In genomic region chr3:45946307-45946706, GRCh38 we compare ENCODE assay signal across 20 cellular contexts. TPM values are rescaled to one million over a fixed set of nuclear protein-coding genes. Genes with fewer than 3 reads are reported as not detected.
DNase-seq lines count a peak whose midpoint lies in the region; ATAC-seq, FAIRE-seq and TF ChIP-seq lines count a peak whose summit lies in the region.
"Had no signal": no experiment of that assay in that cellular context is flagged by ENCODE, and none has a peak within 500 bp of the region (broad histone marks: within the 10 kb centered on the region; RNA-seq: fewer than 3 reads in every experiment).

No MANE protein-coding gene starts in this region.

- no peaks in the 10 kb centered on the region for H3K9me3 ChIP-seq in OCI-LY3 (ENCODE audit: insufficient read depth, low read length)
- H3K9me3 ChIP-seq in stomach = no peaks in the 10 kb centered on the region
- no peaks in the 10 kb centered on the region for H3K9me3 ChIP-seq in kidney (ENCODE audit: control insufficient read depth in 1 of 2, low read length in 2 of 2)
- H3K9me3 ChIP-seq: SJCRH30 had no signal

- H2AFZ ChIP-seq in OCI-LY3 (ENCODE audit: low read depth, low read length) = no peak overlapping the region

- no peak for TF ChIP-seq EP300 in stomach (IDR thresholded peaks at IDR 0.05)

- H3K4me3 ChIP-seq in OCI-LY3 (ENCODE audit: low read length) = no peak overlapping the region
- H3K4me3 ChIP-seq in stomach = no peak overlapping the region
- no peak overlapping the region for H3K4me3 ChIP-seq in kidney (ENCODE audit: low read length in 2 of 2)
- H3K4me3 ChIP-seq: SJCRH30 had no signal

- H3K27ac Mint-ChIP-seq in activated naive CD8-positive, alpha-beta T cell treated with anti-CD3 and anti-CD28 coated beads, Interleukin-2, amount 10 ng/mL, durations not matched to agents 7 days and 5 days = peak overlapping the region; percentile 77
- no peak overlapping the region for H3K27ac Mint-ChIP-seq in activated naive CD8-positive, alpha-beta T cell treated with anti-CD3 and anti-CD28 coated beads for 36 hours
- H3K27ac Mint-ChIP-seq in central memory CD8-positive, alpha-beta T cell (ENCODE audit: low read depth) = peak overlapping the region; percentile 84
- H3K27ac Mint-ChIP-seq: stimulated activated memory B cell treated with anti-CD40 and anti-IgM and Interleukin-4, amounts not matched to agents 10 μg/mL and 1 μg/mL and 100 μg/mL, for 72 hours had no signal

- no peak for TF ChIP-seq POLR2A in stomach (IDR thresholded peaks at IDR 0.05)

- no peak overlapping the region for H3K27ac ChIP-seq in OCI-LY3 (ENCODE audit: low read length)
- H3K27ac ChIP-seq in stomach = peak overlapping the region in 3 of 5 donors; percentile 15 to 66 (median 61)
- H3K27ac ChIP-seq in kidney (ENCODE audit: low read depth in 2 of 2, low read length in 2 of 2) = no peak overlapping the region
- H3K27ac ChIP-seq: KMS-11, SJCRH30 had no signal

- DNase-seq in activated naive CD8-positive, alpha-beta T cell treated with anti-CD3 and anti-CD28 coated beads, Interleukin-2, amount 10 ng/mL, durations not matched to agents 7 days and 5 days = no peak
- DNase-seq in activated naive CD8-positive, alpha-beta T cell treated with anti-CD3 and anti-CD28 coated beads for 36 hours = no peak
- no peak for DNase-seq in central memory CD8-positive, alpha-beta T cell (ENCODE audit: low spot score in 2 of 2)
- no peak for DNase-seq in stomach
- no peak for DNase-seq in NCI-H2107 treated with DMSO at 0.1 percent for 48 hours (lab: John Stamatoyannopoulos, UW; ENCODE audit: unreplicated experiment)
- no peak for DNase-seq in OCI-M2 (lab: John Stamatoyannopoulos, UW; ENCODE audit: unreplicated experiment)
- DNase-seq in kidney = no peak
- DNase-seq: ACHN; activated effector memory CD4-positive, alpha-beta T cell treated with anti-CD3 and anti-CD28 coated beads, Interleukin-2, amount 50 U/mL, for 16 hours; left cardiac atrium; NCI-H1436; NCI-H446; SJCRH30 had no signal

- intact Hi-C loops in stomach (cut with DNase I; ENCODE audit: low total_unique reads) = loop anchor here (10.0 kb wide), 1 partner anchor 428 kb away; the partner anchor contains the start of gene CCR5
- intact Hi-C loops in kidney (cut with DNase I) = loop anchor here (10.0 kb wide), 1 partner anchor 428 kb away; the partner anchor contains the start of gene CCR5

- no peaks in the 10 kb centered on the region for H3K27me3 ChIP-seq in OCI-LY3 (ENCODE audit: low read depth, low read length)
- H3K27me3 ChIP-seq in stomach = no peaks in the 10 kb centered on the region
- H3K27me3 ChIP-seq: SJCRH30 had no signal

- 88 to 100% (median 88%) methylated on average over 1 of the region's 1 CpG for WGBS in stomach, 5 donors

- no peaks in the 10 kb centered on the region for H3K9me3 Mint-ChIP-seq in activated naive CD8-positive, alpha-beta T cell treated with anti-CD3 and anti-CD28 coated beads, Interleukin-2, amount 10 ng/mL, durations not matched to agents 7 days and 5 days
- H3K9me3 Mint-ChIP-seq in activated naive CD8-positive, alpha-beta T cell treated with anti-CD3 and anti-CD28 coated beads for 36 hours = no peaks in the 10 kb centered on the region
- no peaks in the 10 kb centered on the region for H3K9me3 Mint-ChIP-seq in central memory CD8-positive, alpha-beta T cell
- H3K9me3 Mint-ChIP-seq: stimulated activated memory B cell treated with anti-CD40 and anti-IgM and Interleukin-4, amounts not matched to agents 10 μg/mL and 1 μg/mL and 100 μg/mL, for 72 hours had no signal

- 0 out of 2 replicates have a peak, but pooled peaks cover 3% of the 10 kb centered on the region for H4K20me1 ChIP-seq in OCI-LY3 (ENCODE audit: insufficient read depth, low read length)

- no peaks in the 10 kb centered on the region for H3K27me3 Mint-ChIP-seq in activated naive CD8-positive, alpha-beta T cell treated with anti-CD3 and anti-CD28 coated beads, Interleukin-2, amount 10 ng/mL, durations not matched to agents 7 days and 5 days
- no peaks in the 10 kb centered on the region for H3K27me3 Mint-ChIP-seq in activated naive CD8-positive, alpha-beta T cell treated with anti-CD3 and anti-CD28 coated beads for 36 hours
- H3K27me3 Mint-ChIP-seq in central memory CD8-positive, alpha-beta T cell = no peaks in the 10 kb centered on the region
- H3K27me3 Mint-ChIP-seq: stimulated activated memory B cell treated with anti-CD40 and anti-IgM and Interleukin-4, amounts not matched to agents 10 μg/mL and 1 μg/mL and 100 μg/mL, for 72 hours had no signal

- peaks cover 63% of the 10 kb centered on the region for H3K36me3 Mint-ChIP-seq in activated naive CD8-positive, alpha-beta T cell treated with anti-CD3 and anti-CD28 coated beads, Interleukin-2, amount 10 ng/mL, durations not matched to agents 7 days and 5 days
- peaks cover 59% of the 10 kb centered on the region for H3K36me3 Mint-ChIP-seq in activated naive CD8-positive, alpha-beta T cell treated with anti-CD3 and anti-CD28 coated beads for 36 hours
- peaks cover 23% of the 10 kb centered on the region for H3K36me3 Mint-ChIP-seq in central memory CD8-positive, alpha-beta T cell (ENCODE audit: insufficient read depth)

- H3K4me1 ChIP-seq in OCI-LY3 (ENCODE audit: low read length) (no peaks in the 10 kb centered on the region), stomach (peaks cover 6 to 25% (median 12%) of the 10 kb centered on the region in 4 donors), kidney (ENCODE audit: control insufficient read depth in 1 of 2, insufficient read depth in 1 of 2, low read depth in 1 of 2, low read length in 2 of 2) (peaks cover 0 to 5% of the 10 kb centered on the region in 2 donors)

- TF ChIP-seq CTCF in OCI-LY3 (IDR thresholded peaks at IDR 0.05; ENCODE audit: low read depth, low read length) (peak; percentile 44), stomach (IDR thresholded peaks at IDR 0.05) (peak in 1 of 7 experiments; percentile 15), kidney (IDR thresholded peaks at IDR 0.05; ENCODE audit: borderline replicate concordance, extremely low read depth, insufficient read depth) (no peak)

- POLR2A ChIA-PET in activated naive CD8-positive, alpha-beta T cell treated with anti-CD3 and anti-CD28 coated beads, Interleukin-2, amount 10 ng/mL, durations not matched to agents 7 days and 5 days (lab: Charles Lee) = interaction anchor here (1.1 kb wide), 1 partner anchor 34 kb away, joined by 4 read pairs; no protein-coding TSS in a partner anchor

- H3K79me2 ChIP-seq in OCI-LY3 (ENCODE audit: low read length) = no peaks in the 10 kb centered on the region

- H3K4me3 Mint-ChIP-seq in activated naive CD8-positive, alpha-beta T cell treated with anti-CD3 and anti-CD28 coated beads, Interleukin-2, amount 10 ng/mL, durations not matched to agents 7 days and 5 days = peak overlapping the region; percentile 76
- H3K4me3 Mint-ChIP-seq in activated naive CD8-positive, alpha-beta T cell treated with anti-CD3 and anti-CD28 coated beads for 36 hours = no peak overlapping the region
- peak overlapping the region; percentile 78 for H3K4me3 Mint-ChIP-seq in central memory CD8-positive, alpha-beta T cell
- H3K4me3 Mint-ChIP-seq: stimulated activated memory B cell treated with anti-CD40 and anti-IgM and Interleukin-4, amounts not matched to agents 10 μg/mL and 1 μg/mL and 100 μg/mL, for 72 hours had no signal

- H3K9ac ChIP-seq in OCI-LY3 (ENCODE audit: low read length) (no peak overlapping the region), kidney (ENCODE audit: low read length in 2 of 2) (no peak overlapping the region)
- H3K9ac ChIP-seq: KMS-11 had no signal

- peaks cover 88% of the 10 kb centered on the region for H3K4me1 Mint-ChIP-seq in activated naive CD8-positive, alpha-beta T cell treated with anti-CD3 and anti-CD28 coated beads, Interleukin-2, amount 10 ng/mL, durations not matched to agents 7 days and 5 days
- peaks cover 70% of the 10 kb centered on the region for H3K4me1 Mint-ChIP-seq in activated naive CD8-positive, alpha-beta T cell treated with anti-CD3 and anti-CD28 coated beads for 36 hours
- peaks cover 89% of the 10 kb centered on the region for H3K4me1 Mint-ChIP-seq in central memory CD8-positive, alpha-beta T cell
- H3K4me1 Mint-ChIP-seq: stimulated activated memory B cell treated with anti-CD40 and anti-IgM and Interleukin-4, amounts not matched to agents 10 μg/mL and 1 μg/mL and 100 μg/mL, for 72 hours had no signal

- H3K36me3 ChIP-seq in OCI-LY3 (replicated peaks; ENCODE audit: low read depth, low read length) = peaks cover 51% of the 10 kb centered on the region
- H3K36me3 ChIP-seq in stomach = peaks cover 44 to 88% (median 74%) of the 10 kb centered on the region in 4 donors
- H3K36me3 ChIP-seq in kidney (ENCODE audit: control insufficient read depth in 1 of 2, insufficient read depth in 2 of 2, low read length in 2 of 2) = peaks cover 20 to 36% of the 10 kb centered on the region in 2 donors
- H3K36me3 ChIP-seq: SJCRH30 had no signal

- no peak for ATAC-seq in activated naive CD8-positive, alpha-beta T cell treated with anti-CD3 and anti-CD28 coated beads, Interleukin-2, amount 10 ng/mL, durations not matched to agents 7 days and 5 days (ENCODE audit: low read depth)
- ATAC-seq in central memory CD8-positive, alpha-beta T cell (replicated peaks; ENCODE audit: extremely low read depth, poor library complexity, severe bottlenecking) = no peak
- ATAC-seq: esophagus mucosa; left cardiac atrium; stimulated activated memory B cell treated with anti-CD40 and anti-IgM and Interleukin-4, amounts not matched to agents 10 μg/mL and 1 μg/mL and 100 μg/mL, for 72 hours had no signal

- no peak for FAIRE-seq in kidney (lab: Jason Lieb, UNC)
- FAIRE-seq: astrocyte had no signal

- H3K4me2 ChIP-seq in OCI-LY3 (ENCODE audit: low read length) = no peak overlapping the region
- H3K4me2 ChIP-seq: KMS-11 had no signal

RNA-seq across cellular contexts. Expression of gene CXCR6, which starts 3.0 kb away (rescaled TPM):
- 10 to 100 TPM; 12.4 to 13.5 TPM for total RNA-seq in activated naive CD8-positive, alpha-beta T cell treated with anti-CD3 and anti-CD28 coated beads, Interleukin-2, amount 10 ng/mL, durations not matched to agents 7 days and 5 days
- total RNA-seq in activated naive CD8-positive, alpha-beta T cell treated with anti-CD3 and anti-CD28 coated beads for 36 hours = under 1 TPM; 0.49 to 0.58 TPM
- total RNA-seq in stomach (10 to 100 TPM in 1 of 5 donors, 1 to 10 TPM in 1, not detected in 3; 1.1 to 14.8 TPM), kidney (2.7 TPM)
- polyA plus RNA-seq in stomach (1 to 10 TPM in 1 of 3 donors, under 1 TPM in 2; 0.31 to 3.2 (median 0.70) TPM), kidney (ENCODE audit: insufficient read depth, low read depth, low replicate concordance) (0.39 TPM)
- total RNA-seq: astrocyte, osteoblast, SJCRH30 had no signal

RNA-seq across cellular contexts. Expression of gene FYCO1, which starts 49.3 kb away (rescaled TPM):
- total RNA-seq in activated naive CD8-positive, alpha-beta T cell treated with anti-CD3 and anti-CD28 coated beads, Interleukin-2, amount 10 ng/mL, durations not matched to agents 7 days and 5 days = 10 to 100 TPM; 37.9 to 39.1 TPM
- 10 to 100 TPM in 1 of 2 experiments, 1 to 10 TPM in 1; 9.4 to 10.2 TPM for total RNA-seq in activated naive CD8-positive, alpha-beta T cell treated with anti-CD3 and anti-CD28 coated beads for 36 hours
- total RNA-seq in stomach (10 to 100 TPM; 18.0 to 97.4 (median 39.3) TPM), kidney (39.1 TPM)
- polyA plus RNA-seq in stomach (10 to 100 TPM; 10.7 to 11.8 (median 11.3) TPM), kidney (ENCODE audit: insufficient read depth, low read depth, low replicate concordance) (11.1 TPM)

RNA-seq across cellular contexts. Expression of gene CCR9, which starts 60.0 kb away (rescaled TPM):
- total RNA-seq in activated naive CD8-positive, alpha-beta T cell treated with anti-CD3 and anti-CD28 coated beads, Interleukin-2, amount 10 ng/mL, durations not matched to agents 7 days and 5 days = 10 to 100 TPM; 19.4 to 21.6 TPM
- total RNA-seq in activated naive CD8-positive, alpha-beta T cell treated with anti-CD3 and anti-CD28 coated beads for 36 hours = not detected
- total RNA-seq in stomach (1 to 10 TPM in 2 of 5 donors, not detected in 3; 1.1 to 1.2 TPM), kidney (0.22 TPM)
- polyA plus RNA-seq in stomach (under 1 TPM in 1 of 3 donors, not detected in 2; 0.08 TPM), kidney (ENCODE audit: insufficient read depth, low read depth, low replicate concordance) (0.43 TPM)
- total RNA-seq: astrocyte, esophagus mucosa, left cardiac atrium, osteoblast, SJCRH30, urinary bladder had no signal
- polyA plus RNA-seq: urinary bladder had no signal

Comparison
In these comparisons a context has a peak if more than half of its experiments do, and no peak if none do; other contexts are left out.
1. RNA of gene CCR9, which starts 60.0 kb away (total RNA-seq): 19.4 to 21.6 TPM in activated naive CD8-positive, alpha-beta T cell treated with anti-CD3 and anti-CD28 coated beads, Interleukin-2, amount 10 ng/mL, durations not matched to agents 7 days and 5 days; 0.22 TPM in kidney (single experiment), not detected in activated naive CD8-positive, alpha-beta T cell treated with anti-CD3 and anti-CD28 coated beads for 36 hours and 1.1 to 1.2 TPM in stomach; every median in the first group is over 4 times any median in the second.
2. H3K27ac ChIP-seq: peak in stomach (3 of 5); none in OCI-LY3 (single experiment) and kidney (0 of 2).